Comparison of ENCODE assay signal across 9 cellular contexts in genomic region chr19:49672131-49672919, GRCh38. TPM values are rescaled to one million over a fixed set of nuclear protein-coding genes. Genes with fewer than 3 reads are reported as not detected.
DNase-seq lines count a peak whose midpoint lies in the region; ATAC-seq and TF ChIP-seq lines count a peak whose summit lies in the region.
"Had no signal": no experiment of that assay in that cellular context is flagged by ENCODE, and none has a peak within 500 bp of the region (broad histone marks: within the 10 kb centered on the region; RNA-seq: fewer than 3 reads in every experiment).

No MANE protein-coding gene starts in this region.

- no peaks in the 10 kb centered on the region for H3K9me3 ChIP-seq in osteoblast (ENCODE audit: low read depth, low read length)
- no peaks in the 10 kb centered on the region for H3K9me3 ChIP-seq in upper lobe of left lung

- H3K4me3 Mint-ChIP-seq in activated naive CD4-positive, alpha-beta T cell treated with anti-CD3 and anti-CD28 coated beads for 36 hours: no peak overlapping the region
- H3K4me3 Mint-ChIP-seq in glutamatergic neuron (ENCODE audit: unreplicated experiment): peak overlapping the region; percentile 82
- H3K4me3 Mint-ChIP-seq: activated naive CD8-positive, alpha-beta T cell had no signal

- H3K27me3 Mint-ChIP-seq in activated naive CD4-positive, alpha-beta T cell treated with anti-CD3 and anti-CD28 coated beads for 36 hours (ENCODE audit: low read depth): no peaks in the 10 kb centered on the region
- H3K27me3 Mint-ChIP-seq in glutamatergic neuron (ENCODE audit: unreplicated experiment): peaks cover 6% of the 10 kb centered on the region
- H3K27me3 Mint-ChIP-seq: activated naive CD8-positive, alpha-beta T cell had no signal

- H3K79me2 ChIP-seq in osteoblast (ENCODE audit: insufficient read depth, low read length): peaks cover 8% of the 10 kb centered on the region

- H4K20me1 ChIP-seq in osteoblast (ENCODE audit: insufficient read depth, low read length): no peaks in the 10 kb centered on the region

- H3K27me3 ChIP-seq in osteoblast (ENCODE audit: insufficient read depth, low read length) (no peaks in the 10 kb centered on the region), upper lobe of left lung (no peaks in the 10 kb centered on the region)

- TF ChIP-seq EP300 in upper lobe of left lung (IDR thresholded peaks at IDR 0.05): no peak

- H3K4me2 ChIP-seq in osteoblast (ENCODE audit: insufficient read depth, low read length): peak overlapping the region; percentile 63

- peaks cover 13% of the 10 kb centered on the region for H3K36me3 Mint-ChIP-seq in activated naive CD4-positive, alpha-beta T cell treated with anti-CD3 and anti-CD28 coated beads for 36 hours (ENCODE audit: low read depth)
- H3K36me3 Mint-ChIP-seq in glutamatergic neuron (ENCODE audit: unreplicated experiment): no peaks in the 10 kb centered on the region

- no peak for TF ChIP-seq POLR2A in upper lobe of left lung (IDR thresholded peaks at IDR 0.05)

- H3K4me1 Mint-ChIP-seq in activated naive CD4-positive, alpha-beta T cell treated with anti-CD3 and anti-CD28 coated beads for 36 hours (ENCODE audit: low read depth): peaks cover 12% of the 10 kb centered on the region
- no peaks in the 10 kb centered on the region for H3K4me1 Mint-ChIP-seq in glutamatergic neuron (ENCODE audit: low read depth, unreplicated experiment)

- H3K4me3 ChIP-seq in osteoblast (ENCODE audit: insufficient read depth, low read length) (peak overlapping the region; percentile 49), upper lobe of left lung (peak overlapping the region in 1 of 4 donors; percentile 20)

- peak; percentile 67 for DNase-seq in DMS153 treated with DMSO at 0.1 percent for 48 hours (lab: John Stamatoyannopoulos, UW; ENCODE audit: unreplicated experiment)
- peak; percentile 64 for DNase-seq in LoVo (ENCODE audit: low spot score)
- peak; percentile 79 for DNase-seq in SK-N-DZ (ENCODE audit: low spot score)
- peak; percentile 79 for DNase-seq in activated naive CD4-positive, alpha-beta T cell treated with anti-CD3 and anti-CD28 coated beads for 36 hours
- DNase-seq in glutamatergic neuron: peak; percentile 91
- peak; percentile 98 for DNase-seq in osteoblast (ENCODE audit: insufficient read length, low spot score, missing footprints)
- peak; percentile 78 to 93 for DNase-seq in upper lobe of left lung

- H3K9me3 Mint-ChIP-seq in activated naive CD4-positive, alpha-beta T cell treated with anti-CD3 and anti-CD28 coated beads for 36 hours: no peaks in the 10 kb centered on the region
- H3K9me3 Mint-ChIP-seq in glutamatergic neuron (ENCODE audit: unreplicated experiment): peaks cover 7% of the 10 kb centered on the region

- CTCF ChIA-PET in activated naive CD4-positive, alpha-beta T cell treated with anti-CD3 and anti-CD28 coated beads for 36 hours (lab: Charles Lee): interaction anchor here (0.6 to 2.9 kb wide), 20 partner anchors 9 to 218 kb away, joined by 3 to 13 read pairs (median 4); partner anchors contain the start of genes NOSIP and RRAS

- no peak overlapping the region for H3K27ac ChIP-seq in osteoblast (ENCODE audit: low read depth, low read length)
- H3K27ac ChIP-seq in upper lobe of left lung: peak overlapping the region in 3 of 4 donors; percentile 49 to 71 (median 67)

- peaks cover 7% of the 10 kb centered on the region for H3K4me1 ChIP-seq in osteoblast (ENCODE audit: insufficient read depth, low read length)
- H3K4me1 ChIP-seq in upper lobe of left lung: peaks cover 11 to 23% (median 14%) of the 10 kb centered on the region in 4 donors

- H3K36me3 ChIP-seq in osteoblast (ENCODE audit: insufficient read depth, low read length): peaks cover 9% of the 10 kb centered on the region
- no peaks in the 10 kb centered on the region for H3K36me3 ChIP-seq in upper lobe of left lung

- ATAC-seq in upper lobe of left lung (ENCODE audit: low FRiP score in 2 of 2) (peak; percentile 28 to 32), GM21786 (IDR thresholded peaks at IDR 0.05; ENCODE audit: unreplicated experiment) (no peak)

- intact Hi-C loops in activated naive CD4-positive, alpha-beta T cell treated with anti-CD3 and anti-CD28 coated beads for 36 hours (cut with micrococcal nuclease): loop anchor here (2.0 kb wide), 1 partner anchor 56 kb away; no protein-coding TSS in a partner anchor

- TF ChIP-seq CTCF in glutamatergic neuron (IDR thresholded peaks at IDR 0.05; ENCODE audit: partially characterized antibody, unreplicated experiment) (peak; percentile 89), osteoblast (IDR thresholded peaks at IDR 0.05; ENCODE audit: extremely low read depth, low read depth, low read length) (peak; percentile 87), upper lobe of left lung (IDR thresholded peaks at IDR 0.05) (peak; percentile 84 to 95 (median 90))

- H3K27ac Mint-ChIP-seq in activated naive CD4-positive, alpha-beta T cell treated with anti-CD3 and anti-CD28 coated beads for 36 hours: no peak overlapping the region
- H3K27ac Mint-ChIP-seq in glutamatergic neuron (ENCODE audit: unreplicated experiment): peak overlapping the region; percentile 85
- H3K27ac Mint-ChIP-seq: activated naive CD8-positive, alpha-beta T cell had no signal

- peak overlapping the region; percentile 69 for H2AFZ ChIP-seq in osteoblast (ENCODE audit: low read length)

- 24 to 39% methylated on average over 26 to 28 of the region's 28 CpGs for WGBS in upper lobe of left lung, 2 donors

RNA-seq across cellular contexts. Expression of gene PRMT1, which starts 4.7 kb away (rescaled TPM):
- polyA plus RNA-seq in SK-N-DZ (2014; cell fraction: cytosol; rRNA removed): 454 and 480 TPM in 2 replicates
- 349 and 359 TPM in 2 replicates for polyA plus RNA-seq in SK-N-DZ (2014; cell fraction: nucleus; rRNA removed)
- total RNA-seq in activated naive CD4-positive, alpha-beta T cell treated with anti-CD3 and anti-CD28 coated beads for 36 hours: 100 to 1,000 TPM; 380 to 394 TPM
- total RNA-seq in glutamatergic neuron (ENCODE audit: unreplicated experiment): 177 TPM
- total RNA-seq in osteoblast: 199 and 208 TPM in 2 replicates
- 100 to 1,000 TPM in 2 of 6 donors, 10 to 100 TPM in 4; 65.6 to 155 (median 82.0) TPM for total RNA-seq in upper lobe of left lung

RNA-seq across cellular contexts. Expression of gene BCL2L12, which starts 6.6 kb away (rescaled TPM):
- 3.4 and 4.0 TPM in 2 replicates for polyA plus RNA-seq in SK-N-DZ (2014; cell fraction: cytosol; rRNA removed)
- 3.1 and 6.2 TPM in 2 replicates for polyA plus RNA-seq in SK-N-DZ (2014; cell fraction: nucleus; rRNA removed)
- total RNA-seq in activated naive CD4-positive, alpha-beta T cell treated with anti-CD3 and anti-CD28 coated beads for 36 hours: 10 to 100 TPM; 70.5 to 75.6 TPM
- total RNA-seq in glutamatergic neuron (ENCODE audit: unreplicated experiment) (7.5 TPM), osteoblast (4.4 and 5.1 TPM in 2 replicates), upper lobe of left lung (10 to 100 TPM in 3 of 6 donors, 1 to 10 TPM in 3; 4.2 to 21.3 (median 14.1) TPM)

RNA-seq across cellular contexts. Expression of gene IRF3, which starts 6.7 kb away (rescaled TPM):
- 25.6 and 32.7 TPM in 2 replicates for polyA plus RNA-seq in SK-N-DZ (2014; cell fraction: cytosol; rRNA removed)
- 30.2 and 41.0 TPM in 2 replicates for polyA plus RNA-seq in SK-N-DZ (2014; cell fraction: nucleus; rRNA removed)
- 10 to 100 TPM; 85.2 to 97.8 TPM for total RNA-seq in activated naive CD4-positive, alpha-beta T cell treated with anti-CD3 and anti-CD28 coated beads for 36 hours
- total RNA-seq in glutamatergic neuron (ENCODE audit: unreplicated experiment) (40.1 TPM), osteoblast (48.5 and 54.2 TPM in 2 replicates), upper lobe of left lung (100 to 1,000 TPM in 3 of 6 donors, 10 to 100 TPM in 3; 50.5 to 210 (median 99.1) TPM)

RNA-seq across cellular contexts. Expression of gene ADM5, which starts 17.1 kb away (rescaled TPM):
- polyA plus RNA-seq in SK-N-DZ (2014; cell fraction: cytosol; rRNA removed): 5.0 and 5.4 TPM in 2 replicates
- 48.1 and 54.9 TPM in 2 replicates for polyA plus RNA-seq in SK-N-DZ (2014; cell fraction: nucleus; rRNA removed)
- total RNA-seq in activated naive CD4-positive, alpha-beta T cell treated with anti-CD3 and anti-CD28 coated beads for 36 hours: 1 to 10 TPM; 1.4 to 1.8 TPM
- total RNA-seq in glutamatergic neuron (ENCODE audit: unreplicated experiment): 3.2 TPM
- total RNA-seq in osteoblast: under 0.01 and 0.29 TPM in 2 replicates
- total RNA-seq in upper lobe of left lung: 1 to 10 TPM in 4 of 6 donors, under 1 TPM in 1, not detected in 1; 0.55 to 3.0 (median 1.5) TPM

RNA-seq across cellular contexts. Expression of gene CPT1C, which starts 18.6 kb away (rescaled TPM):
- 28.3 and 32.8 TPM in 2 replicates for polyA plus RNA-seq in SK-N-DZ (2014; cell fraction: cytosol; rRNA removed)
- polyA plus RNA-seq in SK-N-DZ (2014; cell fraction: nucleus; rRNA removed): 148 and 189 TPM in 2 replicates
- total RNA-seq in activated naive CD4-positive, alpha-beta T cell treated with anti-CD3 and anti-CD28 coated beads for 36 hours: under 1 TPM; 0.32 to 0.48 TPM
- total RNA-seq in glutamatergic neuron (ENCODE audit: unreplicated experiment) (133 TPM), osteoblast (10.9 and 17.0 TPM in 2 replicates), upper lobe of left lung (10 to 100 TPM in 1 of 6 donors, 1 to 10 TPM in 2, under 1 TPM in 1, not detected in 2; 0.46 to 17.2 (median 4.6) TPM)
